In genomic region chr11:66131937-66132632, GRCh38 we compare ENCODE assay signal across 22 cellular contexts.
DNase-seq lines count a peak whose midpoint lies in the region; ATAC-seq and TF ChIP-seq lines count a peak whose summit lies in the region.
"Had no signal": no experiment of that assay in that cellular context is flagged by ENCODE, and none has a peak within 500 bp of the region (broad histone marks: within the 10 kb centered on the region; RNA-seq: fewer than 3 reads in every experiment).

No MANE protein-coding gene starts in this region.

- ATAC-seq in GM23338: no peak
- peak; percentile 51 to 52 for ATAC-seq in stimulated activated naive B cell treated with anti-CD40 and anti-IgM and Interleukin-4, amounts not matched to agents 10 μg/mL and 1 μg/mL and 100 μg/mL, for 72 hours (replicated peaks)
- no peak for ATAC-seq in GM18511 (IDR thresholded peaks at IDR 0.05; ENCODE audit: unreplicated experiment)
- ATAC-seq: sciatic nerve; stimulated activated effector memory CD8-positive, alpha-beta T cell treated with anti-CD3 and anti-CD28 coated beads, Interleukin-12 subunit alpha, Interleukin-12 subunit beta, amount 100 ng/mL, for 72 hours had no signal

- H3K27me3 ChIP-seq in mammary epithelial cell (ENCODE audit: insufficient read depth, low read length) (no peaks in the 10 kb centered on the region), breast epithelium (no peaks in the 10 kb centered on the region), GM23338 (ENCODE audit: insufficient read depth) (no peaks in the 10 kb centered on the region)
- H3K27me3 ChIP-seq: brain microvascular endothelial cell, colonic mucosa, tibial nerve had no signal

- H3K9me3 Mint-ChIP-seq in GM23338: no peaks in the 10 kb centered on the region
- no peaks in the 10 kb centered on the region for H3K9me3 Mint-ChIP-seq in activated naive CD8-positive, alpha-beta T cell (ENCODE audit: low read depth)
- no peaks in the 10 kb centered on the region for H3K9me3 Mint-ChIP-seq in stimulated activated naive B cell treated with anti-CD40 and anti-IgM and Interleukin-4, amounts not matched to agents 10 μg/mL and 1 μg/mL and 100 μg/mL, for 72 hours
- H3K9me3 Mint-ChIP-seq: activated T-helper 1 cell treated with anti-CD3 and anti-CD28 coated beads, Interleukin-12 subunit alpha, Interleukin-12 subunit beta, Interleukin-2, Interleukin-4 antibody, amounts not matched to agents 30 ng/mL and 10 ng/mL and 1 ng/mL, durations not matched to agents 14 hours and 24 hours and 36 hours; stimulated activated effector memory CD8-positive, alpha-beta T cell treated with anti-CD3 and anti-CD28 coated beads, Interleukin-12 subunit alpha, Interleukin-12 subunit beta, amount 100 ng/mL, for 72 hours; T-helper 2 cell treated with Interferon-gamma antibody and Interleukin-4, amounts not matched to agents 5 μg/mL and 100 μg/mL, for 36 hours had no signal

- no peak overlapping the region for H3K9ac ChIP-seq in mammary epithelial cell (ENCODE audit: insufficient read depth, low read length)

- CTCF ChIA-PET in mammary epithelial cell (lab: Charles Lee; ENCODE audit: low non-redundant PET): no interaction called here

- H3K4me1 ChIP-seq in mammary epithelial cell (ENCODE audit: insufficient read depth, low read length) (peaks cover 7% of the 10 kb centered on the region), breast epithelium (no peaks in the 10 kb centered on the region), GM23338 (ENCODE audit: insufficient read depth) (peaks cover 24% of the 10 kb centered on the region)
- H3K4me1 ChIP-seq: colonic mucosa had no signal

- no peak for DNase-seq in mammary epithelial cell
- DNase-seq in breast epithelium (ENCODE audit: low spot score in 2 of 2): no peak
- DNase-seq in GM23338 (ENCODE audit: low spot score): no peak
- DNase-seq in stimulated activated naive B cell treated with anti-CD40 and anti-IgM and Interleukin-4, amounts not matched to agents 10 μg/mL and 1 μg/mL and 100 μg/mL, for 72 hours: peak; percentile 35
- DNase-seq in NCI-H526 treated with DMSO at 0.1 percent for 48 hours (lab: John Stamatoyannopoulos, UW): no peak
- no peak for DNase-seq in NCI-H128 (lab: John Stamatoyannopoulos, UW; ENCODE audit: unreplicated experiment)
- DNase-seq: brain microvascular endothelial cell, colonic mucosa, Kasumi-1, kidney glomerular epithelial cell, NCI-H1048, NCI-H2029 treated with DMSO at 0.1 percent for 48 hours, OCI-M1, SHP77 treated with DMSO at 0.1 percent for 48 hours, WERI-Rb-1 had no signal

- H3K36me3 ChIP-seq in mammary epithelial cell (ENCODE audit: insufficient read depth, low read length): no peaks in the 10 kb centered on the region
- no peaks in the 10 kb centered on the region for H3K36me3 ChIP-seq in breast epithelium
- no peaks in the 10 kb centered on the region for H3K36me3 ChIP-seq in GM23338 (ENCODE audit: insufficient read depth)
- H3K36me3 ChIP-seq: colonic mucosa, tibial nerve, WERI-Rb-1 had no signal

- no peak overlapping the region for H3K4me3 Mint-ChIP-seq in GM23338
- no peak overlapping the region for H3K4me3 Mint-ChIP-seq in activated naive CD8-positive, alpha-beta T cell
- peak overlapping the region; percentile 15 to 43 for H3K4me3 Mint-ChIP-seq in stimulated activated naive B cell treated with anti-CD40 and anti-IgM and Interleukin-4, amounts not matched to agents 10 μg/mL and 1 μg/mL and 100 μg/mL, for 72 hours
- H3K4me3 Mint-ChIP-seq: activated T-helper 1 cell treated with anti-CD3 and anti-CD28 coated beads, Interleukin-12 subunit alpha, Interleukin-12 subunit beta, Interleukin-2, Interleukin-4 antibody, amounts not matched to agents 30 ng/mL and 10 ng/mL and 1 ng/mL, durations not matched to agents 14 hours and 24 hours and 36 hours; stimulated activated effector memory CD8-positive, alpha-beta T cell treated with anti-CD3 and anti-CD28 coated beads, Interleukin-12 subunit alpha, Interleukin-12 subunit beta, amount 100 ng/mL, for 72 hours; T-helper 2 cell treated with Interferon-gamma antibody and Interleukin-4, amounts not matched to agents 5 μg/mL and 100 μg/mL, for 36 hours had no signal

- intact Hi-C loops in mammary epithelial cell (cut with micrococcal nuclease): loop anchor here (5.0 kb wide), 1 partner anchor 130 kb away; the partner anchor contains the start of genes BANF1 and EIF1AD
- intact Hi-C loops in breast epithelium (cut with DNase I; ENCODE audit: low total_unique reads): no loop called here

- peaks cover 38% of the 10 kb centered on the region for H3K4me1 Mint-ChIP-seq in GM23338
- peaks cover 74% of the 10 kb centered on the region for H3K4me1 Mint-ChIP-seq in activated naive CD8-positive, alpha-beta T cell (ENCODE audit: low read depth)
- peaks cover 60 to 83% of the 10 kb centered on the region in 2 donors for H3K4me1 Mint-ChIP-seq in stimulated activated naive B cell treated with anti-CD40 and anti-IgM and Interleukin-4, amounts not matched to agents 10 μg/mL and 1 μg/mL and 100 μg/mL, for 72 hours

- H4K20me1 ChIP-seq in mammary epithelial cell (ENCODE audit: insufficient read depth, low read length): no peaks in the 10 kb centered on the region
- no peaks in the 10 kb centered on the region for H4K20me1 ChIP-seq in GM23338 (replicated peaks; ENCODE audit: insufficient read depth)

- H3K27me3 Mint-ChIP-seq in GM23338 (ENCODE audit: insufficient read depth, low read depth, poor library complexity): peaks cover 5% of the 10 kb centered on the region
- no peaks in the 10 kb centered on the region for H3K27me3 Mint-ChIP-seq in activated naive CD8-positive, alpha-beta T cell
- H3K27me3 Mint-ChIP-seq in stimulated activated naive B cell treated with anti-CD40 and anti-IgM and Interleukin-4, amounts not matched to agents 10 μg/mL and 1 μg/mL and 100 μg/mL, for 72 hours: no peaks in the 10 kb centered on the region

- no peaks in the 10 kb centered on the region for H3K36me3 Mint-ChIP-seq in GM23338 (ENCODE audit: low read depth)
- H3K36me3 Mint-ChIP-seq in activated naive CD8-positive, alpha-beta T cell: peaks cover 3% of the 10 kb centered on the region
- peaks cover 8 to 22% of the 10 kb centered on the region in 2 donors for H3K36me3 Mint-ChIP-seq in stimulated activated naive B cell treated with anti-CD40 and anti-IgM and Interleukin-4, amounts not matched to agents 10 μg/mL and 1 μg/mL and 100 μg/mL, for 72 hours

- no peak overlapping the region for H3K4me3 ChIP-seq in mammary epithelial cell (replicated peaks in 1 of 3; ENCODE audit: insufficient read depth in 1 of 3, low read depth in 2 of 3, low read length in 3 of 3)
- no peak overlapping the region for H3K4me3 ChIP-seq in breast epithelium
- no peak overlapping the region for H3K4me3 ChIP-seq in GM23338
- H3K4me3 ChIP-seq: colonic mucosa, tibial nerve had no signal

- no peak for TF ChIP-seq CTCF in mammary epithelial cell (conservative IDR thresholded peaks at IDR 0.05 in 1 of 2, IDR thresholded peaks at IDR 0.05 in 1 of 2; ENCODE audit: extremely low read depth in 1 of 2, insufficient read depth in 1 of 2, low read depth in 1 of 2, low read length in 2 of 2)
- TF ChIP-seq CTCF in breast epithelium (IDR thresholded peaks at IDR 0.05): no peak
- no peak for TF ChIP-seq CTCF in GM23338 (conservative IDR thresholded peaks at IDR 0.05; ENCODE audit: low read depth in 2 of 2)

- peaks cover 39% of the 10 kb centered on the region for H3K79me2 ChIP-seq in mammary epithelial cell (ENCODE audit: insufficient read depth, low read length)
- H3K79me2 ChIP-seq in GM23338 (replicated peaks; ENCODE audit: insufficient read depth): peaks cover 13% of the 10 kb centered on the region; the same call in 1 of the 2 replicates

- in situ Hi-C loops in mammary epithelial cell (cut with MboI; ENCODE audit: low sequenced_read_pairs in 2 of 2): no loop called here

- BruUV-seq in mammary epithelial cell (replicated peaks; lab: Mats Ljungman, UMichigan): TSS peak; percentile 98

- H3K27ac ChIP-seq in mammary epithelial cell (ENCODE audit: insufficient read depth, low read depth, low read length) (no peak overlapping the region), breast epithelium (no peak overlapping the region), GM23338 (ENCODE audit: low read depth) (no peak overlapping the region)
- H3K27ac ChIP-seq: brain microvascular endothelial cell, colonic mucosa, tibial nerve had no signal

- 0 out of 2 replicates have a peak overlapping the region, but pooled peaks have one; percentile 28 for H3K27ac Mint-ChIP-seq in GM23338
- peak overlapping the region; percentile 89 for H3K27ac Mint-ChIP-seq in activated naive CD8-positive, alpha-beta T cell
- H3K27ac Mint-ChIP-seq in stimulated activated naive B cell treated with anti-CD40 and anti-IgM and Interleukin-4, amounts not matched to agents 10 μg/mL and 1 μg/mL and 100 μg/mL, for 72 hours: peak overlapping the region; percentile 91
- H3K27ac Mint-ChIP-seq: activated T-helper 1 cell treated with anti-CD3 and anti-CD28 coated beads, Interleukin-12 subunit alpha, Interleukin-12 subunit beta, Interleukin-2, Interleukin-4 antibody, amounts not matched to agents 30 ng/mL and 10 ng/mL and 1 ng/mL, durations not matched to agents 14 hours and 24 hours and 36 hours; stimulated activated effector memory CD8-positive, alpha-beta T cell treated with anti-CD3 and anti-CD28 coated beads, Interleukin-12 subunit alpha, Interleukin-12 subunit beta, amount 100 ng/mL, for 72 hours; T-helper 2 cell treated with Interferon-gamma antibody and Interleukin-4, amounts not matched to agents 5 μg/mL and 100 μg/mL, for 36 hours had no signal

- dilution Hi-C loops in mammary epithelial cell (cut with HindIII; ENCODE audit: low sequenced_read_pairs): no loop called here

- 91% methylated on average over 6 of the region's 7 CpGs for WGBS in mammary epithelial cell (ENCODE audit: low coverage, missing lambda C conversion rate)

- H3K9me3 ChIP-seq in mammary epithelial cell (replicated peaks; ENCODE audit: insufficient read depth, low read length) (no peaks in the 10 kb centered on the region), breast epithelium (no peaks in the 10 kb centered on the region)
- H3K9me3 ChIP-seq: colonic mucosa, tibial nerve had no signal

- peaks cover 6% of the 10 kb centered on the region; the same call in 1 of the 2 replicates for H3F3A ChIP-seq in GM23338 (replicated peaks; ENCODE audit: low read depth)

- no peak overlapping the region for H3K4me2 ChIP-seq in mammary epithelial cell (ENCODE audit: insufficient read depth, low read depth, low read length)
- no peak overlapping the region for H3K4me2 ChIP-seq in GM23338

- H3K9me2 ChIP-seq in GM23338 (ENCODE audit: insufficient read depth): no peaks in the 10 kb centered on the region

- TF ChIP-seq POLR2A in breast epithelium (IDR thresholded peaks at IDR 0.05): no peak

- H2AFZ ChIP-seq in mammary epithelial cell (ENCODE audit: low read depth, low read length) (no peak overlapping the region), GM23338 (no peak overlapping the region)

TF ChIP-seq in GM23338, 12 proteins besides CTCF, POLR2A, EP300 and RAD21 (continues in another document):
- TF ChIP-seq ZNF331 (CRISPR knock-in tag; IDR thresholded peaks at IDR 0.05; ENCODE audit: low read depth) (no peak), NANOG (IDR thresholded peaks at IDR 0.05; ENCODE audit: borderline replicate concordance) (no peak), EZH2phosphoT487 (IDR thresholded peaks at IDR 0.05; ENCODE audit: unreplicated experiment) (no peak)

Comparison
In these comparisons a context has a peak if more than half of its experiments do, and no peak if none do; other contexts are left out.
1. ATAC-seq: peak in stimulated activated naive B cell treated with anti-CD40 and anti-IgM and Interleukin-4, amounts not matched to agents 10 μg/mL and 1 μg/mL and 100 μg/mL, for 72 hours (2 of 2); none in GM23338 (single experiment) and GM18511 (single experiment).
2. H3K27ac Mint-ChIP-seq: peak in every context shown above with its lines; median percentile 91 in stimulated activated naive B cell treated with anti-CD40 and anti-IgM and Interleukin-4, amounts not matched to agents 10 μg/mL and 1 μg/mL and 100 μg/mL, for 72 hours; 89 in activated naive CD8-positive, alpha-beta T cell; 28 in GM23338.
3. H3K4me3 Mint-ChIP-seq: peak in stimulated activated naive B cell treated with anti-CD40 and anti-IgM and Interleukin-4, amounts not matched to agents 10 μg/mL and 1 μg/mL and 100 μg/mL, for 72 hours (2 of 2); none in GM23338 (single experiment) and activated naive CD8-positive, alpha-beta T cell (single experiment).